ENCODE assay signal across 1 cellular context in the genomic region with DNA sequence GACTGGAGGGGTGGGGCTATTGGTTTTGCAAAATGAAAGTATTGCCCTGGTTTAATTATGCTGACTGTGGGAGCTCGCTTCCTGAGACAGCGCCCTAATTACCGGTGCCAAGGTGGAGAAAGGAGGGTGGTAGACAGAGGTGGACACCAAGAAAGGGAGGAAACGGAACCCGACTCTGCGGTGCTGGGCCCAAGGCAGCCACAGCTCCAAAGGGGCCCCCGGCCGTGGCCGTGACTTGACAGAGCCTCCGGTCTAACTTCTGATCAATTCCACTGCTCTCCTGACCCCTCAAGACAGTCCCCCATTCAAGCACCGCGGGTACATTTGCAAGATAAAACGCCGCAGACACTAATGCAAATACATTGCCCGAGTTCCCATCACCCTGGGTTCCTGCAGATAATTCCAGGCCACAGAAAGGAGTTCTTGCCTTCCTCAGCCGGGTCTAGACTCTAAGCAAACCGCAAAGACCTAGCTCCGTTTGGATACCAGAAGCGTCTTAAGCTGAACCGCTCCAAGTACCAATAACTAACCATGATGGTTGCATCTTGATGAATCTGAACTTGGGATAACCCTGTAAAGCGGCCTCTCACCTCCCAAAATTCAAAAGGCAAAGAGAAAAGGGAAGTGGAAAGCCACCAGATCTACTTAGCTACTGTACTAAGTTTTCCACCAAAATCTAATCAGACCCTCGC.
TF ChIP-seq lines count a peak whose summit lies in the region.

No MANE protein-coding gene starts in this region.

TF ChIP-seq in GM12878, 131 proteins besides CTCF, POLR2A, EP300 and RAD21 (continued from another document):
- TF ChIP-seq TARDBP (IDR thresholded peaks at IDR 0.05; ENCODE audit: borderline replicate concordance) (no peak), EZH2 (IDR thresholded peaks at IDR 0.05; ENCODE audit: borderline replicate concordance, control insufficient read depth, low read depth, low read length) (peak; percentile 91; the same call in 1 of the 2 replicates), SPI1 (IDR thresholded peaks at IDR 0.05; ENCODE audit: borderline replicate concordance, insufficient read depth, low read depth, low read length) (0 out of 2 replicates have a peak, but pooled peaks have one; percentile 32), MYB (IDR thresholded peaks at IDR 0.05; ENCODE audit: borderline replicate concordance, low read depth, low read length) (no peak), GABPA (IDR thresholded peaks at IDR 0.05; ENCODE audit: low read depth) (no peak), ZBTB40 (IDR thresholded peaks at IDR 0.05; ENCODE audit: borderline replicate concordance) (no peak), ASH2L (IDR thresholded peaks at IDR 0.05; ENCODE audit: borderline replicate concordance, low read depth) (no peak), CREM (IDR thresholded peaks at IDR 0.05; ENCODE audit: low read depth) (no peak), CBX3 (IDR thresholded peaks at IDR 0.05; ENCODE audit: borderline replicate concordance, low read depth) (no peak), ZBED1 (IDR thresholded peaks at IDR 0.05; ENCODE audit: borderline replicate concordance) (no peak)
- TF ChIP-seq, protein P1, sequence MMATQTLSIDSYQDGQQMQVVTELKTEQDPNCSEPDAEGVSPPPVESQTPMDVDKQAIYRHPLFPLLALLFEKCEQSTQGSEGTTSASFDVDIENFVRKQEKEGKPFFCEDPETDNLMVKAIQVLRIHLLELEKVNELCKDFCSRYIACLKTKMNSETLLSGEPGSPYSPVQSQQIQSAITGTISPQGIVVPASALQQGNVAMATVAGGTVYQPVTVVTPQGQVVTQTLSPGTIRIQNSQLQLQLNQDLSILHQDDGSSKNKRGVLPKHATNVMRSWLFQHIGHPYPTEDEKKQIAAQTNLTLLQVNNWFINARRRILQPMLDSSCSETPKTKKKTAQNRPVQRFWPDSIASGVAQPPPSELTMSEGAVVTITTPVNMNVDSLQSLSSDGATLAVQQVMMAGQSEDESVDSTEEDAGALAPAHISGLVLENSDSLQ (IDR thresholded peaks at IDR 0.05), result no peak
